In genomic region chr6:162493917-162494316, GRCh38 we compare ENCODE assay signal across 35 cellular contexts.
"Had no signal": no experiment of that assay in that cellular context is flagged by ENCODE, and none has a peak within 500 bp of the region (broad histone marks: within the 10 kb centered on the region; RNA-seq: fewer than 3 reads in every experiment).

No MANE protein-coding gene starts in this region.

- H3K9me3 ChIP-seq: MG63, Peyer's patch, SK-N-SH had no signal

- H3K4me1 ChIP-seq: Peyer's patch, SJSA1 had no signal

- H3K27ac ChIP-seq: brain microvascular endothelial cell, Peyer's patch, SJSA1, VCaP had no signal

- ATAC-seq: activated CD8-positive, alpha-beta T cell treated with anti-CD3 and anti-CD28 coated beads for 36 hours; activated T-cell treated with anti-CD3 and anti-CD28 coated beads, Interleukin-2, amount 50 U/mL, for 72 hours; activated T-helper 17 cell treated with anti-CD3 and anti-CD28 coated beads, Interleukin-2, amount 50 U/mL, for 72 hours; PC-3 had no signal

- H3K9ac ChIP-seq: SK-N-SH had no signal

- H3K27me3 ChIP-seq: brain microvascular endothelial cell, MG63, Peyer's patch, SJSA1 had no signal

- H3K4me3 ChIP-seq: MG63, Peyer's patch, SJSA1 had no signal

- DNase-seq: activated CD4-positive, alpha-beta T cell treated with anti-CD3 and anti-CD28 coated beads, Interleukin-2, amount 10 ng/mL, durations not matched to agents 24 days and 14 days; activated CD4-positive, alpha-beta T cell treated with anti-CD3 and anti-CD28 coated beads, Interleukin-2, amount 50 U/mL, for 4 hours; activated CD4-positive, CD25-positive, alpha-beta regulatory T cell; activated CD8-positive, alpha-beta T cell treated with anti-CD3 and anti-CD28 coated beads for 36 hours; activated effector memory CD4-positive, alpha-beta T cell treated with anti-CD3 and anti-CD28 coated beads, Interleukin-2, amount 50 U/mL, for 16 hours; activated naive CD4-positive, alpha-beta T cell; activated naive CD4-positive, alpha-beta T cell treated with anti-CD3 and anti-CD28 coated beads, Interleukin-2, amount 50 U/mL, for 16 hours; activated naive CD8-positive, alpha-beta T cell treated with anti-CD3 and anti-CD28 coated beads for 36 hours; activated T-cell treated with anti-CD3 and anti-CD28 coated beads, Interleukin-2, amount 50 U/mL, for 1 hour; activated T-cell treated with anti-CD3 and anti-CD28 coated beads, Interleukin-2, amount 50 U/mL, for 72 hours; amniotic stem cell; aorta; brain microvascular endothelial cell; central memory CD4-positive, alpha-beta T cell; Kasumi-1; MG63; NCI-H1048; NCI-H1105 treated with DMSO at 0.1 percent for 48 hours; NCI-H1436; NCI-H1694; NCI-H1930; NCI-H2081 treated with DMSO at 0.1 percent for 48 hours; NCI-H226; NCI-H446 treated with DMSO at 0.1 percent for 48 hours; NCI-H524; NCI-H69; NK-92 treated with Interleukin-12 subunit alpha and Interleukin-12 subunit beta, amount 100 ng/mL, for 24 hours; PC-3; Peyer's patch; RPMI8226; SHP77 treated with DMSO at 0.1 percent for 48 hours; SK-N-SH had no signal

- H3K4me2 ChIP-seq: SK-N-SH had no signal

- H3K36me3 ChIP-seq: brain microvascular endothelial cell, MG63, Peyer's patch, SJSA1 had no signal
